8 cellular contexts compared by ENCODE assay signal in genomic region chr1:115112496-115113375, GRCh38. TPM values are rescaled to one million over a fixed set of nuclear protein-coding genes. Genes with fewer than 3 reads are reported as not detected.
DNase-seq lines count a peak whose midpoint lies in the region; FAIRE-seq and TF ChIP-seq lines count a peak whose summit lies in the region.

No MANE protein-coding gene starts in this region.

- POLR2A ChIA-PET in A673 (lab: Charles Lee; ENCODE audit: low non-redundant PET), result no interaction called here

- BruUV-seq in A673 (replicated peaks; lab: Mats Ljungman, UMichigan), result no TSS peak

- H3K9me3 ChIP-seq in A673 (ENCODE audit: low read depth, low read length, poor library complexity, severe bottlenecking), result no peaks in the 10 kb centered on the region

- H3K4me3 ChIP-seq in A673 (ENCODE audit: low read depth, low read length, poor library complexity, severe bottlenecking) (no peak overlapping the region), astrocyte of the spinal cord (ENCODE audit: low read depth, low read length) (no peak overlapping the region)

- in situ Hi-C loops in astrocyte of the spinal cord (cut with HindIII; ENCODE audit: low sequenced_read_pairs), result no loop called here

- CTCF ChIA-PET in A673 (lab: Charles Lee), result interaction anchor here (0.6 to 1.5 kb wide), 4 partner anchors 21 to 483 kb away, joined by 3 to 4 read pairs (median 4); no protein-coding TSS in a partner anchor

- peak; percentile 40 for FAIRE-seq in GM12892 (lab: Jason Lieb, UNC)

- intact Hi-C loops in A673 (cut with micrococcal nuclease; ENCODE audit: unreplicated experiment), result loop anchor here (2.0 to 5.0 kb wide), 3 partner anchors 60 to 765 kb away; no protein-coding TSS in a partner anchor

- H3K27me3 ChIP-seq in A673 (replicated peaks; ENCODE audit: insufficient read depth, low read depth, low read length, poor library complexity), result no peaks in the 10 kb centered on the region

- no peak overlapping the region for H3K27ac ChIP-seq in A673 (ENCODE audit: low read depth, low read length, poor library complexity, severe bottlenecking)

- no peak for TF ChIP-seq POLR2A in GM12892 (IDR thresholded peaks at IDR 0.05; ENCODE audit: low read depth, low read length)

- no peaks in the 10 kb centered on the region for H3K4me1 ChIP-seq in A673 (ENCODE audit: insufficient read depth, low read length, poor library complexity, severe bottlenecking)

- peak; percentile 95 for TF ChIP-seq CTCF in A673 (conservative IDR thresholded peaks at IDR 0.05; ENCODE audit: low read depth, low read length)
- TF ChIP-seq CTCF in astrocyte of the spinal cord (IDR thresholded peaks at IDR 0.05; ENCODE audit: low read depth, low read length), result peak; percentile 93

- no peaks in the 10 kb centered on the region for H3K36me3 ChIP-seq in A673 (ENCODE audit: insufficient read depth, low read length, poor library complexity, severe bottlenecking)

- DNase-seq in A673 (ENCODE audit: low spot score) (peak; percentile 40), GM12892 (ENCODE audit: insufficient read length) (no peak), T-helper 2 cell (peak; percentile 21 to 43 (median 32)), astrocyte of the spinal cord (ENCODE audit: low read depth, low spot score) (peak; percentile 18), left kidney (ENCODE audit: low read depth, low spot score) (peak; percentile 73), NCI-H2029 treated with DMSO at 0.1 percent for 48 hours (lab: John Stamatoyannopoulos, UW) (no peak), NCI-H774 (lab: John Stamatoyannopoulos, UW) (no peak)
- DNase-seq in stimulated activated CD8-positive, alpha-beta memory T cell treated with anti-CD3 and anti-CD28 coated beads, Interleukin-12 subunit alpha, Interleukin-12 subunit beta, amount 100 ng/mL, for 1 hour (ENCODE audit: low read depth), result peak; percentile 31

RNA-seq across cellular contexts. Expression of gene TSPAN2, which starts 23.4 kb away (rescaled TPM):
- 1.9 and 2.8 TPM in 2 replicates for total RNA-seq in A673 (2021)
- polyA plus RNA-seq in GM12892 (2012; ENCODE audit: missing spikeins), result not detected

Comparison
In these comparisons a context has a peak if more than half of its experiments do, and no peak if none do; other contexts are left out.
1. DNase-seq: peak in A673 (single experiment), T-helper 2 cell (5 of 5), astrocyte of the spinal cord (single experiment), left kidney (single experiment) and stimulated activated CD8-positive, alpha-beta memory T cell treated with anti-CD3 and anti-CD28 coated beads, Interleukin-12 subunit alpha, Interleukin-12 subunit beta, amount 100 ng/mL, for 1 hour (single experiment); none in GM12892 (single experiment), NCI-H2029 treated with DMSO at 0.1 percent for 48 hours (single experiment) and NCI-H774 (single experiment).